25 cellular contexts compared by ENCODE assay signal in the genomic region with DNA sequence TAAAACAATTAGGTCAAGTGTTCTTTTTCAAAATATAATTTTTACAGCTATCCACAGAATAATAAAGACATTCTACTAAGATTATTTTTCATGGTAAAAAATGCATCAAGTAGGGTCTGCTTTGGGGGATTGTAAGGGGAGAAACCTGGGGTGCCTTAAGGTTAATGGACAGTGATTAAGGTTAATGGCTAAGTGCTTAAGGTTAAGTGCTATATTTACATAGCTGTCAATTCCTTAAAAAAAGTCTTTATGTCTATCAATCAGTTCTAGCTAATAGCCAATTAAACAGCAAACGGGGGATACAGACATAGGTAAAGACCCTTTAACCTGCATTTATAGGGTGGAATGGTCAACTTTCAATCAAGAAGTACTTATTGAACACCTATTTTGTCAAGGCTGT.
"Had no signal": no experiment of that assay in that cellular context is flagged by ENCODE, and none has a peak within 500 bp of the region (broad histone marks: within the 10 kb centered on the region; RNA-seq: fewer than 3 reads in every experiment).

No MANE protein-coding gene starts in this region.

- H3K9me3 ChIP-seq: neutrophil, pancreas, psoas muscle, right lobe of liver, sigmoid colon, stomach, thoracic aorta, thyroid gland, tibial nerve, upper lobe of left lung, vagina had no signal

- ATAC-seq: natural killer cell treated with Interleukin-12 subunit alpha and Interleukin-12 subunit beta and Interleukin-15 and Interleukin-18, amount 100 ng/mL, for 72 hours; pancreas; psoas muscle; right cardiac atrium; right lobe of liver; stimulated activated effector memory CD8-positive, alpha-beta T cell treated with anti-CD3 and anti-CD28 coated beads, Interleukin-12 subunit alpha, Interleukin-12 subunit beta, amount 100 ng/mL, for 72 hours; stimulated activated naive B cell treated with anti-CD40 and anti-IgM and Interleukin-4, amounts not matched to agents 10 μg/mL and 1 μg/mL and 100 μg/mL, for 72 hours had no signal

- H3K27ac ChIP-seq: neutrophil, pancreas, psoas muscle, right lobe of liver, sigmoid colon, stomach, thoracic aorta, thyroid gland, tibial nerve, upper lobe of left lung, vagina had no signal

- DNase-seq: nephron progenitor cell; nucleus accumbens; pancreas; psoas muscle; right cardiac atrium; right lobe of liver; sigmoid colon; small intestine; stimulated activated CD4-positive, alpha-beta T cell treated with anti-CD3 and anti-CD28 coated beads, Interleukin-15, amount 100 ng/mL, for 24 hours; stimulated activated CD4-positive, alpha-beta T cell treated with anti-CD3 and anti-CD28 coated beads, Interleukin-2, amount 100 ng/mL, for 24 hours; stimulated activated CD4-positive, alpha-beta T cell treated with anti-CD3 and anti-CD28 coated beads, Interleukin-2, amount 100 ng/mL, for 48 hours; stimulated activated CD4-positive, alpha-beta T cell treated with anti-CD3 and anti-CD28 coated beads, Interleukin-4, amount 100 ng/mL, for 24 hours; stimulated activated naive B cell treated with anti-CD40 and anti-IgM and Interleukin-4, amounts not matched to agents 10 μg/mL and 1 μg/mL and 100 μg/mL, for 72 hours; stimulated activated naive CD4-positive, alpha-beta T cell treated with Interleukin-2 at 50 U/mL for 16 hours; stomach; thyroid gland; trophoblast cell; upper lobe of left lung had no signal

- H3K36me3 ChIP-seq: neutrophil, pancreas, right lobe of liver, sigmoid colon, stomach, thoracic aorta, thyroid gland, tibial nerve, upper lobe of left lung, vagina had no signal

- H3K4me1 ChIP-seq: pancreas, psoas muscle, right lobe of liver, thyroid gland, tibial nerve, upper lobe of left lung, vagina had no signal

- FAIRE-seq: urothelium cell line had no signal

- H3K27me3 ChIP-seq: neutrophil, pancreas, right lobe of liver, sigmoid colon, stomach, thyroid gland, tibial nerve, upper lobe of left lung, vagina had no signal

- H3K4me3 ChIP-seq: pancreas, psoas muscle, right lobe of liver, sigmoid colon, stomach, thoracic aorta, thyroid gland, tibial nerve, upper lobe of left lung, vagina had no signal
